8 cellular contexts compared by ENCODE assay signal in genomic region chr19:23817519-23817918, GRCh38. TPM values are rescaled to one million over a fixed set of nuclear protein-coding genes. Genes with fewer than 3 reads are reported as not detected.
DNase-seq lines count a peak whose midpoint lies in the region; ATAC-seq and TF ChIP-seq lines count a peak whose summit lies in the region.

No MANE protein-coding gene starts in this region.

- no peaks in the 10 kb centered on the region for H3K27me3 Mint-ChIP-seq in progenitor cell of endocrine pancreas

- H3K9me3 ChIP-seq in left ventricle myocardium inferior (replicated peaks) (peaks cover 33% of the 10 kb centered on the region), colonic mucosa (no peaks in the 10 kb centered on the region), ascending aorta (peaks cover 0 to 17% of the 10 kb centered on the region in 2 donors)

- DNase-seq in left ventricle myocardium inferior (no peak), Right ventricle myocardium superior (no peak), SK-MEL-5 (ENCODE audit: low read depth, low spot score) (peak; percentile 51), colonic mucosa (peak; percentile 27), progenitor cell of endocrine pancreas (ENCODE audit: low spot score, unreplicated experiment) (no peak), ascending aorta (ENCODE audit: low spot score in 2 of 2) (no peak)

- H3K4me1 Mint-ChIP-seq in progenitor cell of endocrine pancreas (ENCODE audit: low read depth): no peaks in the 10 kb centered on the region

- peaks cover 52% of the 10 kb centered on the region for H3K36me3 Mint-ChIP-seq in progenitor cell of endocrine pancreas (ENCODE audit: insufficient read depth)

- no peak overlapping the region for H3K4me3 ChIP-seq in left ventricle myocardium inferior
- H3K4me3 ChIP-seq in colonic mucosa: no peak overlapping the region
- H3K4me3 ChIP-seq in ascending aorta: no peak overlapping the region

- H3K36me3 ChIP-seq in left ventricle myocardium inferior: no peaks in the 10 kb centered on the region
- H3K36me3 ChIP-seq in colonic mucosa: no peaks in the 10 kb centered on the region
- H3K36me3 ChIP-seq in ascending aorta: no peaks in the 10 kb centered on the region

- no peak overlapping the region for H3K4me3 Mint-ChIP-seq in progenitor cell of endocrine pancreas (ENCODE audit: low read depth)

- no peak overlapping the region for H3K9ac ChIP-seq in colonic mucosa (ENCODE audit: low read depth in 2 of 2, low read length in 2 of 2)

- TF ChIP-seq CTCF in left ventricle myocardium inferior (IDR thresholded peaks at IDR 0.05; ENCODE audit: borderline replicate concordance): peak; percentile 50
- peak; percentile 41 for TF ChIP-seq CTCF in colonic mucosa (IDR thresholded peaks at IDR 0.05)
- no peak for TF ChIP-seq CTCF in progenitor cell of endocrine pancreas (IDR thresholded peaks at IDR 0.05; ENCODE audit: unreplicated experiment)
- no peak for TF ChIP-seq CTCF in ascending aorta (IDR thresholded peaks at IDR 0.05)

- ATAC-seq in Right ventricle myocardium superior (ENCODE audit: poor library complexity) (no peak), GM19467 (IDR thresholded peaks at IDR 0.05; ENCODE audit: unreplicated experiment) (no peak), GM21529 (IDR thresholded peaks at IDR 0.05; ENCODE audit: unreplicated experiment) (no peak)

- peak overlapping the region; percentile 13 for H3K27ac Mint-ChIP-seq in progenitor cell of endocrine pancreas

- H3K9me3 Mint-ChIP-seq in progenitor cell of endocrine pancreas (ENCODE audit: low read depth): peaks cover 37% of the 10 kb centered on the region

- H3K4me1 ChIP-seq in left ventricle myocardium inferior (no peaks in the 10 kb centered on the region), colonic mucosa (no peaks in the 10 kb centered on the region), ascending aorta (no peaks in the 10 kb centered on the region)

- in situ Hi-C loops in SK-MEL-5 (cut with HindIII; ENCODE audit: low pct_unique_long_range_greater_than_20kb, low sequenced_read_pairs): no loop called here

- no peak overlapping the region for H3K27ac ChIP-seq in left ventricle myocardium inferior (replicated peaks)
- H3K27ac ChIP-seq in colonic mucosa: no peak overlapping the region
- H3K27ac ChIP-seq in ascending aorta: no peak overlapping the region

- no peaks in the 10 kb centered on the region for H3K27me3 ChIP-seq in left ventricle myocardium inferior (ENCODE audit: low read depth)
- H3K27me3 ChIP-seq in colonic mucosa: no peaks in the 10 kb centered on the region
- no peaks in the 10 kb centered on the region for H3K27me3 ChIP-seq in ascending aorta

- intact Hi-C loops in left ventricle myocardium inferior (cut with micrococcal nuclease) (no loop called here), Right ventricle myocardium superior (cut with DNase I) (no loop called here), colonic mucosa (cut with DNase I) (no loop called here), ascending aorta (cut with DNase I) (no loop called here)

RNA-seq across cellular contexts. Expression of gene ZNF681, which starts 58.8 kb away (rescaled TPM):
- total RNA-seq in left ventricle myocardium inferior (0.25 TPM), Right ventricle myocardium superior (0.30 TPM), colonic mucosa (1 to 10 TPM; 2.9 to 3.2 TPM), progenitor cell of endocrine pancreas (10.2 and 11.5 TPM in 2 replicates), ascending aorta (1.9 TPM)
- 1.6 and 2.7 TPM in 2 replicates for total RNA-seq in SK-MEL-5 (2014; rRNA removed; shearing (Covaris generic))
- polyA plus RNA-seq in SK-MEL-5 (2015; cell fraction: cytosol; rRNA removed): 0.33 and 0.38 TPM in 2 replicates
- polyA plus RNA-seq in SK-MEL-5 (2015; cell fraction: nucleus; rRNA removed): 0.39 and 0.69 TPM in 2 replicates

Comparison
In these comparisons a context has a peak if more than half of its experiments do, and no peak if none do; other contexts are left out.
1. DNase-seq: peak in SK-MEL-5 (single experiment) and colonic mucosa (single experiment); none in left ventricle myocardium inferior (single experiment), Right ventricle myocardium superior (single experiment), progenitor cell of endocrine pancreas (single experiment) and ascending aorta (0 of 2).
2. CTCF ChIP-seq: peak in left ventricle myocardium inferior (single experiment) and colonic mucosa (single experiment); none in progenitor cell of endocrine pancreas (single experiment) and ascending aorta (0 of 3).